ENCODE assay signal across 8 cellular contexts in genomic region chr17:18363021-18363941, GRCh38. TPM values are rescaled to one million over a fixed set of nuclear protein-coding genes. Genes with fewer than 3 reads are reported as not detected.
DNase-seq lines count a peak whose midpoint lies in the region; ATAC-seq and TF ChIP-seq lines count a peak whose summit lies in the region.

SHMT1 (minus strand) TSS chr17:18363550; CDS start chr17:18355981, 7,569 bp downstream.

- peak; percentile 73 to 81 for TF ChIP-seq POLR2A in Peyer's patch (IDR thresholded peaks at IDR 0.05)
- no peak for TF ChIP-seq POLR2A in esophagus muscularis mucosa (IDR thresholded peaks at IDR 0.05; ENCODE audit: low read depth)

- no peak for TF ChIP-seq EP300 in esophagus muscularis mucosa (IDR thresholded peaks at IDR 0.05)

- H3K27ac ChIP-seq in Peyer's patch (peak within 1 kb of the TSS; percentile 75 to 88 (median 82)), esophagus muscularis mucosa (replicated peaks in 1 of 4) (peak within 1 kb of the TSS; percentile 79 to 89 (median 84))

- no peaks in the 10 kb centered on the region for H3K27me3 Mint-ChIP-seq in activated T-cell treated with anti-CD3 and anti-CD28 coated beads, Interleukin-2, amount 50 U/mL, for 72 hours (ENCODE audit: low read depth)

- H3K4me3 Mint-ChIP-seq in activated T-cell treated with anti-CD3 and anti-CD28 coated beads, Interleukin-2, amount 50 U/mL, for 72 hours, result peak within 1 kb of the TSS; percentile 86 to 94

- peak; percentile 95 for ATAC-seq in GM21723 (IDR thresholded peaks at IDR 0.05; ENCODE audit: unreplicated experiment)
- peak; percentile 100 for ATAC-seq in activated T-cell treated with anti-CD3 and anti-CD28 coated beads, Interleukin-2, amount 50 U/mL, for 72 hours (replicated peaks in 1 of 2)

- H3K36me3 Mint-ChIP-seq in activated T-cell treated with anti-CD3 and anti-CD28 coated beads, Interleukin-2, amount 50 U/mL, for 72 hours (ENCODE audit: insufficient read depth in 2 of 2), result peaks cover 0 to 9% of the 10 kb centered on the region in 2 donors

- H3K27ac Mint-ChIP-seq in activated T-cell treated with anti-CD3 and anti-CD28 coated beads, Interleukin-2, amount 50 U/mL, for 72 hours, result peak within 1 kb of the TSS; percentile 35

- H3K4me1 Mint-ChIP-seq in activated T-cell treated with anti-CD3 and anti-CD28 coated beads, Interleukin-2, amount 50 U/mL, for 72 hours (ENCODE audit: low read depth), result peaks cover 31% of the 10 kb centered on the region

- TF ChIP-seq CTCF in Peyer's patch (IDR thresholded peaks at IDR 0.05) (no peak), esophagus muscularis mucosa (IDR thresholded peaks at IDR 0.05) (peak in 1 of 3 experiments; percentile 3)

- peaks cover 0 to 11% (median 0%) of the 10 kb centered on the region in 3 donors for H3K36me3 ChIP-seq in Peyer's patch
- H3K36me3 ChIP-seq in esophagus muscularis mucosa, result peaks cover 0 to 23% (median 6%) of the 10 kb centered on the region in 4 donors

- H3K4me3 ChIP-seq in Peyer's patch (peak within 1 kb of the TSS; percentile 63 to 95 (median 86)), esophagus muscularis mucosa (peak within 1 kb of the TSS; percentile 81 to 99 (median 88))

- H3K27me3 ChIP-seq in Peyer's patch (no peaks in the 10 kb centered on the region), esophagus muscularis mucosa (no peaks in the 10 kb centered on the region)

- under 1% methylated on average over 47 of the region's 78 CpGs for WGBS in esophagus muscularis mucosa

- no peaks in the 10 kb centered on the region for H3K9me3 Mint-ChIP-seq in activated T-cell treated with anti-CD3 and anti-CD28 coated beads, Interleukin-2, amount 50 U/mL, for 72 hours

- H3K9me3 ChIP-seq in Peyer's patch (no peaks in the 10 kb centered on the region), esophagus muscularis mucosa (no peaks in the 10 kb centered on the region)

- DNase-seq in DMS79 treated with DMSO at 0.1 percent for 48 hours (lab: John Stamatoyannopoulos, UW), result peak; percentile 60
- DNase-seq in KG1 (lab: John Stamatoyannopoulos, UW), result peak; percentile 62
- peak; percentile 93 to 98 (median 98) for DNase-seq in Peyer's patch
- DNase-seq in activated T-cell treated with anti-CD3 and anti-CD28 coated beads, Interleukin-2, amount 50 U/mL, for 72 hours, result peak; percentile 95 to 96
- DNase-seq in esophagus muscularis mucosa (ENCODE audit: extremely low spot score), result peak; percentile 98
- peak; percentile 88 for DNase-seq in myocyte (ENCODE audit: low read depth)
- peak; percentile 73 to 87 for DNase-seq in stimulated activated CD8-positive, alpha-beta memory T cell treated with anti-CD3 and anti-CD28 coated beads, Interleukin-7, amount 100 ng/mL, for 4 hours (ENCODE audit: low read depth in 2 of 2)

- intact Hi-C loops in esophagus muscularis mucosa (cut with DNase I), result loop anchor here (2.0 kb wide), 1 partner anchor 46 kb away; no protein-coding TSS in a partner anchor

- H3K4me1 ChIP-seq in Peyer's patch (peaks cover 0 to 18% (median 2%) of the 10 kb centered on the region in 4 donors), esophagus muscularis mucosa (peaks cover 15 to 30% (median 23%) of the 10 kb centered on the region in 4 donors)

RNA-seq across cellular contexts. Expression of gene SHMT1, which starts in this region (rescaled TPM):
- total RNA-seq in Peyer's patch (100 to 1,000 TPM in 3 of 4 donors, 10 to 100 TPM in 1; 75.9 to 128 (median 110) TPM), esophagus muscularis mucosa (10 to 100 TPM; 17.4 to 30.6 (median 24.0) TPM), myocyte (5.0 and 6.1 TPM in 2 replicates)
- 10 to 100 TPM; 37.3 to 65.6 TPM for total RNA-seq in activated T-cell treated with anti-CD3 and anti-CD28 coated beads, Interleukin-2, amount 50 U/mL, for 72 hours
- polyA plus RNA-seq in myocyte (2012), result 2.9 TPM

Comparison
In these comparisons a context has a peak if more than half of its experiments do, and no peak if none do; other contexts are left out.
1. Peak in every context shown above with its lines: DNase-seq, ATAC-seq, H3K4me3 ChIP-seq and H3K27ac ChIP-seq.